ENCODE assay signal across 8 cellular contexts in genomic region chr6:63572733-63573139, GRCh38. TPM values are rescaled to one million over a fixed set of nuclear protein-coding genes. Genes with fewer than 3 reads are reported as not detected.
DNase-seq lines count a peak whose midpoint lies in the region; ATAC-seq and TF ChIP-seq lines count a peak whose summit lies in the region.

No MANE protein-coding gene starts in this region.

- H3K23ac ChIP-seq in mesendoderm (ENCODE audit: low read length), result no peak overlapping the region

- peak overlapping the region; percentile 27; the same call in 1 of the 2 replicates for H2AFZ ChIP-seq in KMS-11 (ENCODE audit: low read depth)

- DNase-seq in GM19238 (ENCODE audit: insufficient read length, low spot score) (peak; percentile 3), colonic mucosa (no peak), mesendoderm (no peak), aorta (peak in 1 of 2 donors; percentile 65), NCI-H446 (lab: John Stamatoyannopoulos, UW) (no peak)

- H4K8ac ChIP-seq in mesendoderm (ENCODE audit: low read depth, low read length), result peak overlapping the region; percentile 83

- WGBS in mesendoderm (ENCODE audit: extremely low coverage, insufficient coverage, low lambda C conversion rate), result no CpG with 5 or more reads among the region's 51 CpGs
- 1% methylated on average over 27 to 51 of the region's 51 CpGs for WGBS in aorta, 2 donors

- H2AK5ac ChIP-seq in mesendoderm (ENCODE audit: low read length), result no peak overlapping the region

- H3K36me3 ChIP-seq in KMS-11 (ENCODE audit: insufficient read depth) (peaks cover 12% of the 10 kb centered on the region), colonic mucosa (peaks cover 6% of the 10 kb centered on the region), mesendoderm (ENCODE audit: control insufficient read depth, insufficient read depth, low read length) (no peaks in the 10 kb centered on the region), aorta (ENCODE audit: control insufficient read depth in 1 of 2, insufficient read depth in 2 of 2, low read length in 1 of 2) (no peaks in the 10 kb centered on the region)

- H2BK15ac ChIP-seq in mesendoderm (replicated peaks; ENCODE audit: low read depth), result no peak overlapping the region

- no peak overlapping the region for H3K4me3 ChIP-seq in KMS-11 (IDR thresholded peaks at IDR 0.05; ENCODE audit: insufficient read depth, low read depth, low read length)
- H3K4me3 ChIP-seq in colonic mucosa, result peak overlapping the region; percentile 88
- peak overlapping the region; percentile 64 for H3K4me3 ChIP-seq in mesendoderm (ENCODE audit: low read length)
- peak overlapping the region; percentile 76 to 90 for H3K4me3 ChIP-seq in aorta (ENCODE audit: low read length in 2 of 2)

- H3K79me2 ChIP-seq in KMS-11 (ENCODE audit: insufficient read depth, low read depth) (peaks cover 51% of the 10 kb centered on the region), mesendoderm (ENCODE audit: control insufficient read depth, insufficient read depth, low read length) (peaks cover 32% of the 10 kb centered on the region)

- H3K4me2 ChIP-seq in KMS-11 (peak overlapping the region; percentile 93; the same call in 1 of the 2 replicates), mesendoderm (ENCODE audit: low read length) (no peak overlapping the region)

- H4K5ac ChIP-seq in mesendoderm (ENCODE audit: low read length), result no peak overlapping the region

- peak overlapping the region; percentile 12 for H2BK5ac ChIP-seq in mesendoderm (ENCODE audit: low read length)

- H3K56ac ChIP-seq in mesendoderm (ENCODE audit: low read length), result peak overlapping the region; percentile 98

- no peaks in the 10 kb centered on the region for H3K79me1 ChIP-seq in mesendoderm (ENCODE audit: low read length)

- no peaks in the 10 kb centered on the region for H3K9me3 ChIP-seq in colonic mucosa
- no peaks in the 10 kb centered on the region for H3K9me3 ChIP-seq in aorta (ENCODE audit: control insufficient read depth, low read length)

- H2BK120ac ChIP-seq in mesendoderm (ENCODE audit: low read depth, low read length), result peak overlapping the region; percentile 11

- TF ChIP-seq CTCF in 22Rv1 (IDR thresholded peaks at IDR 0.05) (no peak), KMS-11 (conservative IDR thresholded peaks at IDR 0.05; ENCODE audit: low read depth, low read length) (no peak), colonic mucosa (IDR thresholded peaks at IDR 0.05) (no peak)

- H3K18ac ChIP-seq in mesendoderm (ENCODE audit: low read length), result peak overlapping the region; percentile 99

- H3K9ac ChIP-seq in KMS-11 (peak overlapping the region; percentile 94), colonic mucosa (ENCODE audit: low read depth in 2 of 2, low read length in 2 of 2) (peak overlapping the region; percentile 95 to 100), mesendoderm (ENCODE audit: low read length) (peak overlapping the region; percentile 80)

- H3K27me3 ChIP-seq in KMS-11 (ENCODE audit: insufficient read depth, low read depth) (no peaks in the 10 kb centered on the region), colonic mucosa (no peaks in the 10 kb centered on the region), mesendoderm (ENCODE audit: insufficient read depth, low read length, poor library complexity) (no peaks in the 10 kb centered on the region), aorta (ENCODE audit: control insufficient read depth in 1 of 2, insufficient read depth in 2 of 2, low read length in 1 of 2) (no peaks in the 10 kb centered on the region)

- intact Hi-C loops in colonic mucosa (cut with DNase I), result loop anchor here (10.0 kb wide), 1 partner anchor 218 kb away; no protein-coding TSS in a partner anchor
- intact Hi-C loops in aorta (cut with DNase I), result loop anchor here (2.0 to 10.0 kb wide), 3 partner anchors 62 to 130 kb away; partner anchors contain the start of gene PHF3 (in 2 of the 2)

- H3K27ac ChIP-seq in 22Rv1 (peak overlapping the region; percentile 99), KMS-11 (peak overlapping the region; percentile 89), colonic mucosa (peak overlapping the region; percentile 99), mesendoderm (ENCODE audit: low read depth, low read length) (peak overlapping the region; percentile 96), aorta (ENCODE audit: low read depth in 1 of 2, low read length in 2 of 2) (peak overlapping the region; percentile 77 to 93)

- ATAC-seq in aorta (ENCODE audit: low FRiP score) (peak; percentile 45), GM18861 (IDR thresholded peaks at IDR 0.05; ENCODE audit: unreplicated experiment) (no peak)

- H3K4ac ChIP-seq in mesendoderm (ENCODE audit: low read depth, low read length), result peak overlapping the region; percentile 77

- peaks cover 31% of the 10 kb centered on the region for H4K20me1 ChIP-seq in KMS-11 (ENCODE audit: insufficient read depth)

- H3K4me1 ChIP-seq in KMS-11 (ENCODE audit: low read depth, poor library complexity, severe bottlenecking) (peaks cover 23% of the 10 kb centered on the region), colonic mucosa (no peaks in the 10 kb centered on the region), mesendoderm (ENCODE audit: control insufficient read depth, low read depth, low read length) (no peaks in the 10 kb centered on the region), aorta (ENCODE audit: control insufficient read depth in 1 of 2, insufficient read depth in 2 of 2, low read length in 2 of 2) (no peaks in the 10 kb centered on the region)

RNA-seq across cellular contexts. Expression of gene PTP4A1, which starts 0.5 kb away (rescaled TPM):
- total RNA-seq in colonic mucosa, result 100 to 1,000 TPM; 182 to 247 TPM
- 62.5 TPM for polyA plus RNA-seq in mesendoderm (2013, experiment 1 of 2)
- polyA plus RNA-seq in mesendoderm (2013, experiment 2 of 2), result 62.7 TPM
- total RNA-seq in aorta, result 10 to 100 TPM; 27.0 to 34.3 TPM
- 10 to 100 TPM in 1 of 2 donors, 1 to 10 TPM in 1; 9.5 to 22.0 TPM for polyA plus RNA-seq in aorta

Comparison
In these comparisons a context has a peak if more than half of its experiments do, and no peak if none do; other contexts are left out.
1. RNA of gene PTP4A1, which starts 0.5 kb away (total RNA-seq): 182 to 247 TPM in colonic mucosa; 27.0 to 34.3 TPM in aorta; every median in the first group is over 4 times any median in the second.
2. Peak in every context shown above with its lines, with median percentiles within 50 percentile points of each other: H3K27ac ChIP-seq and H3K9ac ChIP-seq.